Comparison of ENCODE assay signal across 13 cellular contexts in genomic region chr13:39317284-39317683, GRCh38.
A peak's percentile ranks its signal among the peaks of the same experiment; 100 is the strongest.
DNase-seq lines count a peak whose midpoint lies in the region; ATAC-seq, FAIRE-seq and TF ChIP-seq lines count a peak whose summit lies in the region.
"Had no signal": no experiment of that assay in that cellular context is flagged by ENCODE, and none has a peak within 500 bp of the region (broad histone marks: within the 10 kb centered on the region; RNA-seq: fewer than 3 reads in every experiment).

No MANE protein-coding gene starts in this region.

- no peak overlapping the region for H3K4me3 Mint-ChIP-seq in CD4-positive, alpha-beta T cell
- no peak overlapping the region for H3K4me3 Mint-ChIP-seq in T-cell
- H3K4me3 Mint-ChIP-seq: activated CD4-positive, alpha-beta memory T cell treated with anti-CD3 and anti-CD28 coated beads, Interleukin-2, amount 10 ng/mL, durations not matched to agents 7 days and 5 days; endodermal cell; natural killer cell had no signal

- no peak for TF ChIP-seq POLR2A in testis (IDR thresholded peaks at IDR 0.05)

- no peaks in the 10 kb centered on the region for H3K4me1 Mint-ChIP-seq in CD4-positive, alpha-beta T cell (ENCODE audit: low read depth)
- no peaks in the 10 kb centered on the region for H3K4me1 Mint-ChIP-seq in T-cell
- H3K4me1 Mint-ChIP-seq: activated CD4-positive, alpha-beta memory T cell treated with anti-CD3 and anti-CD28 coated beads, Interleukin-2, amount 10 ng/mL, durations not matched to agents 7 days and 5 days; endodermal cell; natural killer cell had no signal

- no peaks in the 10 kb centered on the region for H3K36me3 ChIP-seq in kidney (ENCODE audit: control insufficient read depth in 1 of 2, insufficient read depth in 2 of 2, low read length in 2 of 2)
- no peaks in the 10 kb centered on the region for H3K36me3 ChIP-seq in testis (ENCODE audit: low read depth, missing control alignments)

- no peaks in the 10 kb centered on the region for H3K9me3 ChIP-seq in kidney (ENCODE audit: control insufficient read depth in 1 of 2, low read length in 2 of 2)
- H3K9me3 ChIP-seq in testis: no peaks in the 10 kb centered on the region
- no peaks in the 10 kb centered on the region for H3K9me3 ChIP-seq in CD4-positive, alpha-beta T cell (ENCODE audit: control insufficient read depth, low read length)

- no peaks in the 10 kb centered on the region for H3K4me1 ChIP-seq in kidney (ENCODE audit: control insufficient read depth in 1 of 2, insufficient read depth in 1 of 2, low read depth in 1 of 2, low read length in 2 of 2)
- no peaks in the 10 kb centered on the region for H3K4me1 ChIP-seq in testis

- intact Hi-C loops in kidney (cut with DNase I): no loop called here
- intact Hi-C loops in testis (cut with DNase I; ENCODE audit: low total_unique reads): no loop called here
- intact Hi-C loops in CD4-positive, alpha-beta T cell (cut with DNase I, micrococcal nuclease): no loop called here

- ATAC-seq in CD4-positive, alpha-beta T cell (ENCODE audit: poor library complexity): no peak
- no peak for ATAC-seq in activated naive CD4-positive, alpha-beta T cell treated with anti-CD3 and anti-CD28 coated beads, Interleukin-2, amount 50 U/mL, for 72 hours
- ATAC-seq in T-cell (replicated peaks in 1 of 4): no peak
- ATAC-seq: HepG2, natural killer cell had no signal

- WGBS in testis, 2 donors: 37 to 41% methylated on average over 3 of the region's 3 CpGs

- POLR2A ChIA-PET in CD4-positive, alpha-beta T cell (lab: Charles Lee): no interaction called here
- POLR2A ChIA-PET in T-cell (lab: Charles Lee): no interaction called here

- CTCF ChIA-PET in CD4-positive, alpha-beta T cell (lab: Charles Lee): no interaction called here
- CTCF ChIA-PET in T-cell (lab: Charles Lee): no interaction called here

- H3K27ac ChIP-seq in kidney (ENCODE audit: low read depth in 2 of 2, low read length in 2 of 2) (no peak overlapping the region), testis (no peak overlapping the region)
- H3K27ac ChIP-seq in CD4-positive, alpha-beta T cell (ENCODE audit: low read depth, low read length): no peak overlapping the region

- H3K4me3 ChIP-seq in kidney (ENCODE audit: low read length in 2 of 2) (no peak overlapping the region), testis (no peak overlapping the region)

- no peak for FAIRE-seq in kidney (lab: Jason Lieb, UNC)
- FAIRE-seq: HepG2 had no signal

- H3K27me3 ChIP-seq in testis: no peaks in the 10 kb centered on the region
- no peaks in the 10 kb centered on the region for H3K27me3 ChIP-seq in CD4-positive, alpha-beta T cell (ENCODE audit: control insufficient read depth, insufficient read depth, low read length)

- H3K27ac Mint-ChIP-seq in CD4-positive, alpha-beta T cell: no peak overlapping the region
- no peak overlapping the region for H3K27ac Mint-ChIP-seq in activated naive CD4-positive, alpha-beta T cell treated with anti-CD3 and anti-CD28 coated beads, Interleukin-2, amount 50 U/mL, for 72 hours
- no peak overlapping the region for H3K27ac Mint-ChIP-seq in T-cell
- H3K27ac Mint-ChIP-seq: activated CD4-positive, alpha-beta memory T cell treated with anti-CD3 and anti-CD28 coated beads, Interleukin-2, amount 10 ng/mL, durations not matched to agents 7 days and 5 days; endodermal cell; natural killer cell had no signal

- DNase-seq in HT1080 (ENCODE audit: low read depth) (peak; percentile 25), cerebellum (ENCODE audit: low spot score) (peak; percentile 28), kidney (peak; percentile 56), testis (peak; percentile 34), NCI-H2196 (lab: John Stamatoyannopoulos, UW; ENCODE audit: unreplicated experiment) (no peak), T-cell (no peak)
- no peak for DNase-seq in CD4-positive, alpha-beta T cell
- DNase-seq in activated naive CD4-positive, alpha-beta T cell treated with anti-CD3 and anti-CD28 coated beads, Interleukin-2, amount 50 U/mL, for 72 hours (ENCODE audit: low spot score in 2 of 2): no peak
- DNase-seq: activated CD4-positive, alpha-beta memory T cell treated with anti-CD3 and anti-CD28 coated beads, Interleukin-2, amount 10 ng/mL, durations not matched to agents 7 days and 5 days; endodermal cell; natural killer cell; NCI-H1694 had no signal

- H3K9me3 Mint-ChIP-seq in CD4-positive, alpha-beta T cell: no peaks in the 10 kb centered on the region
- no peaks in the 10 kb centered on the region for H3K9me3 Mint-ChIP-seq in activated naive CD4-positive, alpha-beta T cell treated with anti-CD3 and anti-CD28 coated beads, Interleukin-2, amount 50 U/mL, for 72 hours
- H3K9me3 Mint-ChIP-seq in T-cell: no peaks in the 10 kb centered on the region
- H3K9me3 Mint-ChIP-seq: activated CD4-positive, alpha-beta memory T cell treated with anti-CD3 and anti-CD28 coated beads, Interleukin-2, amount 10 ng/mL, durations not matched to agents 7 days and 5 days; endodermal cell had no signal

- no peak for TF ChIP-seq CTCF in kidney (IDR thresholded peaks at IDR 0.05; ENCODE audit: borderline replicate concordance, extremely low read depth, insufficient read depth)
- TF ChIP-seq CTCF in testis (IDR thresholded peaks at IDR 0.05): no peak
- no peak for TF ChIP-seq CTCF in CD4-positive, alpha-beta T cell (IDR thresholded peaks at IDR 0.05)

- no peak overlapping the region for H3K9ac ChIP-seq in kidney (ENCODE audit: low read length in 2 of 2)

- H3K27me3 Mint-ChIP-seq in CD4-positive, alpha-beta T cell: peaks cover 27% of the 10 kb centered on the region
- H3K27me3 Mint-ChIP-seq in T-cell: peaks cover 12 to 17% of the 10 kb centered on the region in 2 donors

- H3K36me3 Mint-ChIP-seq in CD4-positive, alpha-beta T cell (ENCODE audit: low read depth): no peaks in the 10 kb centered on the region
- H3K36me3 Mint-ChIP-seq in activated naive CD4-positive, alpha-beta T cell treated with anti-CD3 and anti-CD28 coated beads, Interleukin-2, amount 50 U/mL, for 72 hours: no peaks in the 10 kb centered on the region
- H3K36me3 Mint-ChIP-seq in T-cell: no peaks in the 10 kb centered on the region
- H3K36me3 Mint-ChIP-seq: natural killer cell had no signal

Comparison
In these comparisons a context has a peak if more than half of its experiments do, and no peak if none do; other contexts are left out.
1. DNase-seq: peak in HT1080 (single experiment), cerebellum (single experiment), kidney (single experiment) and testis (single experiment); none in CD4-positive, alpha-beta T cell (0 of 10), NCI-H2196 (single experiment), activated naive CD4-positive, alpha-beta T cell treated with anti-CD3 and anti-CD28 coated beads, Interleukin-2, amount 50 U/mL, for 72 hours (0 of 2) and T-cell (0 of 34).